ENCODE assay signal across 8 cellular contexts in genomic region chr13:106533940-106534843, GRCh38. TPM values are rescaled to one million over a fixed set of nuclear protein-coding genes. Genes with fewer than 3 reads are reported as not detected.
DNase-seq lines count a peak whose midpoint lies in the region; ATAC-seq and TF ChIP-seq lines count a peak whose summit lies in the region.

No MANE protein-coding gene starts in this region.

- peaks cover 36% of the 10 kb centered on the region for H3K36me3 Mint-ChIP-seq in Calu3 (ENCODE audit: insufficient read depth, unreplicated experiment)

- H3K9me3 Mint-ChIP-seq in Calu3 (ENCODE audit: low read depth, unreplicated experiment) = no peaks in the 10 kb centered on the region

- no peaks in the 10 kb centered on the region for H3K79me2 ChIP-seq in MM.1S (ENCODE audit: low read length)

- H3K27ac ChIP-seq in MM.1S (ENCODE audit: low read length) (no peak overlapping the region), epithelial cell of prostate (peak overlapping the region; percentile 83), thoracic aorta (peak overlapping the region; percentile 88 to 91)

- H3K4me1 ChIP-seq in MM.1S (ENCODE audit: low read length) (peaks cover 10% of the 10 kb centered on the region; the same call in 1 of the 2 replicates), mucosa of descending colon (ENCODE audit: low read depth) (peaks cover 20% of the 10 kb centered on the region), thoracic aorta (ENCODE audit: control insufficient read depth in 1 of 2, low read depth in 2 of 2) (peaks cover 0 to 18% of the 10 kb centered on the region in 2 donors)

- peak overlapping the region; percentile 79 for H3K4me3 Mint-ChIP-seq in Calu3 (ENCODE audit: low read depth, unreplicated experiment)

- H3K4me1 Mint-ChIP-seq in Calu3 (ENCODE audit: low read depth, unreplicated experiment) = no peaks in the 10 kb centered on the region

- peak overlapping the region; percentile 96 for H3K4me2 ChIP-seq in MM.1S (ENCODE audit: low read depth, low read length)

- H3K27ac Mint-ChIP-seq in Calu3 (ENCODE audit: unreplicated experiment) = no peak overlapping the region

- H2AFZ ChIP-seq in MM.1S (ENCODE audit: low read length) = peak overlapping the region; percentile 70

- no peak overlapping the region for H3K9ac ChIP-seq in MM.1S (ENCODE audit: low read length)

- H3K36me3 ChIP-seq in MM.1S (replicated peaks; ENCODE audit: insufficient read depth, low read length) (no peaks in the 10 kb centered on the region), mucosa of descending colon (ENCODE audit: low read depth) (no peaks in the 10 kb centered on the region), thoracic aorta (no peaks in the 10 kb centered on the region)

- ATAC-seq in mucosa of descending colon (peak; percentile 2), thoracic aorta (ENCODE audit: insufficient number of reproducible peaks, low FRiP score, low read depth) (peak; percentile 8), HG02885 (IDR thresholded peaks at IDR 0.05; ENCODE audit: poor library complexity, unreplicated experiment) (no peak), GM19351 (IDR thresholded peaks at IDR 0.05; ENCODE audit: unreplicated experiment) (no peak)

- no peaks in the 10 kb centered on the region for H3K27me3 Mint-ChIP-seq in Calu3 (ENCODE audit: unreplicated experiment)

- H3F3A ChIP-seq in MM.1S (ENCODE audit: insufficient read depth, low read length) = peaks cover 26% of the 10 kb centered on the region

- H4K20me1 ChIP-seq in MM.1S (ENCODE audit: insufficient read depth, low read length) = no peaks in the 10 kb centered on the region; the same call in 1 of the 2 replicates

- 0 out of 2 replicates have a peak, but pooled peaks cover 5% of the 10 kb centered on the region for H3K27me3 ChIP-seq in MM.1S (replicated peaks; ENCODE audit: insufficient read depth, low read length)
- no peaks in the 10 kb centered on the region for H3K27me3 ChIP-seq in thoracic aorta (replicated peaks; ENCODE audit: insufficient read depth)

- DNase-seq in Calu3 (peak; percentile 17), MM.1S (peak; percentile 24), epithelial cell of prostate (ENCODE audit: low read depth, low spot score) (no peak), mucosa of descending colon (peak; percentile 62 to 71 (median 63)), thoracic aorta (ENCODE audit: low spot score) (no peak)
- peak; percentile 48 for DNase-seq in activated T-cell treated with anti-CD3 and anti-CD28 coated beads, Interleukin-2, amount 50 U/mL, for 1 hour

- H3K9me2 ChIP-seq in MM.1S (replicated peaks; ENCODE audit: insufficient read depth, low read length) = no peaks in the 10 kb centered on the region

- peak overlapping the region; percentile 65 for H3K4me3 ChIP-seq in MM.1S (ENCODE audit: low read length)
- peak overlapping the region; percentile 77 for H3K4me3 ChIP-seq in mucosa of descending colon
- peak overlapping the region; percentile 89 for H3K4me3 ChIP-seq in thoracic aorta

- intact Hi-C loops in Calu3 (cut with micrococcal nuclease; ENCODE audit: unreplicated experiment) = loop anchor here (5.0 to 10.0 kb wide), 2 partner anchors 452 to 1959 kb away; no protein-coding TSS in a partner anchor
- intact Hi-C loops in mucosa of descending colon (cut with DNase I, micrococcal nuclease) = loop anchor here in 1 of 2 donors (5.0 kb wide), 1 partner anchor 437 kb away; no protein-coding TSS in a partner anchor

- no TSS peak for BruUV-seq in Calu3 (replicated peaks; lab: Mats Ljungman, UMichigan)

- TF ChIP-seq CTCF in Calu3 (IDR thresholded peaks at IDR 0.05; ENCODE audit: unreplicated experiment) (no peak), MM.1S (IDR thresholded peaks at IDR 0.05; ENCODE audit: low read length) (no peak), mucosa of descending colon (IDR thresholded peaks at IDR 0.05) (no peak), thoracic aorta (IDR thresholded peaks at IDR 0.05) (no peak)

- H3K9me3 ChIP-seq in MM.1S (replicated peaks; ENCODE audit: insufficient read depth, low read length) = no peaks in the 10 kb centered on the region
- no peaks in the 10 kb centered on the region for H3K9me3 ChIP-seq in mucosa of descending colon
- no peaks in the 10 kb centered on the region for H3K9me3 ChIP-seq in thoracic aorta

- CTCF ChIA-PET in Calu3 (lab: Charles Lee) = no interaction called here

RNA-seq across cellular contexts. Expression of gene EFNB2, which starts 1.3 kb away (rescaled TPM):
- 14.3 and 16.9 TPM in 2 replicates for total RNA-seq in Calu3 (2022)
- 10 to 100 TPM; 48.8 to 92.6 (median 82.3) TPM for total RNA-seq in mucosa of descending colon
- 10 to 100 TPM; 27.2 to 45.2 TPM for total RNA-seq in thoracic aorta

RNA-seq across cellular contexts. Expression of gene ARGLU1, which starts 33.7 kb away (rescaled TPM):
- total RNA-seq in Calu3 (2022) = 28.8 and 34.0 TPM in 2 replicates
- total RNA-seq in mucosa of descending colon = 10 to 100 TPM; 71.7 to 88.5 (median 84.8) TPM
- 100 to 1,000 TPM; 112 to 159 TPM for total RNA-seq in thoracic aorta

Comparison
In these comparisons a context has a peak if more than half of its experiments do, and no peak if none do; other contexts are left out.
1. DNase-seq: peak in Calu3 (single experiment), MM.1S (single experiment), activated T-cell treated with anti-CD3 and anti-CD28 coated beads, Interleukin-2, amount 50 U/mL, for 1 hour (single experiment) and mucosa of descending colon (3 of 3); none in epithelial cell of prostate (single experiment) and thoracic aorta (single experiment).
2. ATAC-seq: peak in mucosa of descending colon (single experiment) and thoracic aorta (single experiment); none in HG02885 (single experiment) and GM19351 (single experiment).
3. Peak in every context shown above with its lines, with median percentiles within 50 percentile points of each other: H3K4me3 ChIP-seq.